Comparison of ENCODE assay signal across 8 cellular contexts in the genomic region with DNA sequence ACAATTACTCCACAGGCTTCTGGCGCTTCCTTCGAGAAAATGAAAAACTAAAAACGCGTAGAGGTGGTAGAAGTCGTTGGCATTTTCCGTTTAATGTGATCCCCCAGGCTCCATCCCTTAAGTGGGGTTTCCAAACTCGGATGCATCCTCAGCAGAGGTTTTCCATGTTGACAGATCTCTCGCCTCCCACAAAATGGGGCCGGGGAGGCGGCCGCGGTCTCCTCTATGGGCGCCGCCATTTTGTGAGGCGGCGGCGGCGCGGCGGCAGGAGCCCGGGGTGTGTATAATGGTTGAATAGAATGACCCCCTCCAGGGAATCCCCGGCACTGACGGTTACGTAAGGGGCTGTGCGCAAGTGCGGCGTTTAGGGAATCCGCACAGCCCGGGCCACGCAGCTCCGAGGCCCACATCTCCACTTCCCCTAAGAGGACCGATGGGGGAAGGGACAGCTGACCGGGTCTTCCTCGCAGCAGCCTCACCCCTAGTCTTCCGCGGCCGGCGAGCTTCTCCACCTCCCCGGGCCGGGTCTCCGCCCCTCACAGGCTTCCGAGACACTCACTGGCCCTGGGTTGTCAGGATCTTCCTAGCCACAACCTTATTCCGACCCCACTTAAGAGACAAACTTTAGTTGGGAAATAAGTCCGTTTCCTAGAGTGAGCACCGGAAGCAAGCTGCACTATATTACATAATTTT. TPM values are rescaled to one million over a fixed set of nuclear protein-coding genes. Genes with fewer than 3 reads are reported as not detected.
DNase-seq lines count a peak whose midpoint lies in the region; ATAC-seq and TF ChIP-seq lines count a peak whose summit lies in the region.

No MANE protein-coding gene starts in this region.

- H3K27ac ChIP-seq in spleen, result peak overlapping the region; percentile 94 to 100 (median 99)

- TF ChIP-seq POLR2A in spleen (IDR thresholded peaks at IDR 0.05), result peak in 2 of 3 donors; percentile 51 to 75

- intact Hi-C loops in spleen (cut with DNase I; ENCODE audit: low total_unique reads), result no loop called here

- TF ChIP-seq CTCF in AG09319 (IDR thresholded peaks at IDR 0.05; ENCODE audit: low read depth, low read length) (no peak), spleen (IDR thresholded peaks at IDR 0.05 in 8 of 11, conservative IDR thresholded peaks at IDR 0.05 in 3 of 11) (peak in 3 of 11 experiments; percentile 4 to 42 (median 8))

- 0 to 1% (median 0%) methylated on average over 36 to 45 of the region's 45 CpGs for WGBS in spleen, 5 donors

- H3K4me1 ChIP-seq in spleen, result peaks cover 38 to 64% (median 52%) of the 10 kb centered on the region in 6 donors

- H3K4me3 ChIP-seq in spleen, result peak overlapping the region; percentile 61 to 89 (median 75)

- H3K36me3 ChIP-seq in spleen, result no peaks in the 10 kb centered on the region

- DNase-seq in AG09319 (ENCODE audit: extremely low read depth, low read depth) (peak; percentile 96), NCI-H345 (lab: John Stamatoyannopoulos, UW) (peak; percentile 84), iris pigment epithelial cell (ENCODE audit: low read depth) (peak; percentile 99), spleen (peak; percentile 97)
- peak; percentile 62 to 73 (median 68) for DNase-seq in activated CD4-positive, CD25-positive, alpha-beta regulatory T cell (lab: John Stamatoyannopoulos, UW)
- peak; percentile 89 for DNase-seq in central memory CD4-positive, alpha-beta T cell

- no peaks in the 10 kb centered on the region for H3K9me3 ChIP-seq in spleen

- peak; percentile 52 for ATAC-seq in GM19025 (IDR thresholded peaks at IDR 0.05; ENCODE audit: low read depth, unreplicated experiment)
- peak; percentile 49 for ATAC-seq in HG03280 (IDR thresholded peaks at IDR 0.05; ENCODE audit: unreplicated experiment)

- no peaks in the 10 kb centered on the region for H3K27me3 ChIP-seq in spleen (replicated peaks in 1 of 7)

RNA-seq across cellular contexts. Expression of a gene that starts 2.1 kb away (rescaled TPM):
- total RNA-seq in spleen, result 10 to 100 TPM; 31.7 to 59.6 (median 44.2) TPM
- 1 to 10 TPM; 5.7 to 7.6 (median 6.1) TPM for polyA plus RNA-seq in spleen

Comparison
In these comparisons a context has a peak if more than half of its experiments do, and no peak if none do; other contexts are left out.
1. Peak in every context shown above with its lines: DNase-seq, ATAC-seq, H3K4me3 ChIP-seq and H3K27ac ChIP-seq.